In genomic region chr7:100432053-100432452, GRCh38 we compare ENCODE assay signal across 2 cellular contexts.
TF ChIP-seq lines count a peak whose summit lies in the region.

No MANE protein-coding gene starts in this region.

TF ChIP-seq in A549, 52 proteins besides CTCF, POLR2A, EP300 and RAD21 (continued from another document):
- TF ChIP-seq, protein P1, sequence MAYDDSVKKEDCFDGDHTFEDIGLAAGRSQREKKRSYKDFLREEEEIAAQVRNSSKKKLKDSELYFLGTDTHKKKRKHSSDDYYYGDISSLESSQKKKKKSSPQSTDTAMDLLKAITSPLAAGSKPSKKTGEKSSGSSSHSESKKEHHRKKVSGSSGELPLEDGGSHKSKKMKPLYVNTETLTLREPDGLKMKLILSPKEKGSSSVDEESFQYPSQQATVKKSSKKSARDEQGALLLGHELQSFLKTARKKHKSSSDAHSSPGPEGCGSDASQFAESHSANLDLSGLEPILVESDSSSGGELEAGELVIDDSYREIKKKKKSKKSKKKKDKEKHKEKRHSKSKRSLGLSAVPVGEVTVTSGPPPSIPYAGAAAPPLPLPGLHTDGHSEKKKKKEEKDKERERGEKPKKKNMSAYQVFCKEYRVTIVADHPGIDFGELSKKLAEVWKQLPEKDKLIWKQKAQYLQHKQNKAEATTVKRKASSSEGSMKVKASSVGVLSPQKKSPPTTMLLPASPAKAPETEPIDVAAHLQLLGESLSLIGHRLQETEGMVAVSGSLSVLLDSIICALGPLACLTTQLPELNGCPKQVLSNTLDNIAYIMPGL (CRISPR knock-in tag; IDR thresholded peaks at IDR 0.05; ENCODE audit: borderline replicate concordance) = no peak
- no peak for TF ChIP-seq REST (IDR thresholded peaks at IDR 0.05)
- TF ChIP-seq KDM5A (IDR thresholded peaks at IDR 0.05) = no peak
- no peak for TF ChIP-seq TFCP2L1 (CRISPR knock-in tag; IDR thresholded peaks at IDR 0.05)
- no peak for TF ChIP-seq HOXA7 (CRISPR knock-in tag; IDR thresholded peaks at IDR 0.05)
- no peak for TF ChIP-seq KDM1A (IDR thresholded peaks at IDR 0.05; ENCODE audit: low read depth)
- TF ChIP-seq, protein P2, sequence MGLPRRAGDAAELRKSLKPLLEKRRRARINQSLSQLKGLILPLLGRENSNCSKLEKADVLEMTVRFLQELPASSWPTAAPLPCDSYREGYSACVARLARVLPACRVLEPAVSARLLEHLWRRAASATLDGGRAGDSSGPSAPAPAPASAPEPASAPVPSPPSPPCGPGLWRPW (IDR thresholded peaks at IDR 0.05) = no peak
- TF ChIP-seq TP53 (CRISPR knock-in tag; IDR thresholded peaks at IDR 0.05) = no peak
- no peak for TF ChIP-seq HOXB5 (CRISPR knock-in tag; IDR thresholded peaks at IDR 0.05)
- no peak for TF ChIP-seq EHMT2 (IDR thresholded peaks at IDR 0.05; ENCODE audit: low read depth)
- no peak for TF ChIP-seq RCOR1 (IDR thresholded peaks at IDR 0.05; ENCODE audit: low read depth, low read length)
- TF ChIP-seq MYC (IDR thresholded peaks at IDR 0.05; ENCODE audit: borderline replicate concordance, low read length) = no peak
- no peak for TF ChIP-seq HDAC2 (IDR thresholded peaks at IDR 0.05)
- TF ChIP-seq, protein P3, sequence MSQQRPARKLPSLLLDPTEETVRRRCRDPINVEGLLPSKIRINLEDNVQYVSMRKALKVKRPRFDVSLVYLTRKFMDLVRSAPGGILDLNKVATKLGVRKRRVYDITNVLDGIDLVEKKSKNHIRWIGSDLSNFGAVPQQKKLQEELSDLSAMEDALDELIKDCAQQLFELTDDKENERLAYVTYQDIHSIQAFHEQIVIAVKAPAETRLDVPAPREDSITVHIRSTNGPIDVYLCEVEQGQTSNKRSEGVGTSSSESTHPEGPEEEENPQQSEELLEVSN (IDR thresholded peaks at IDR 0.05; ENCODE audit: borderline replicate concordance, low read depth) = no peak

TF ChIP-seq in HEK293, 187 proteins besides CTCF, POLR2A, EP300 and RAD21 (continued from another document):
- TF ChIP-seq ZNF280C (tag by site-specific recombination; IDR thresholded peaks at IDR 0.05) (no peak), ZNF394 (tag by site-specific recombination; IDR thresholded peaks at IDR 0.05; ENCODE audit: borderline replicate concordance) (no peak), HIC1 (tag by site-specific recombination; IDR thresholded peaks at IDR 0.05) (no peak), ZBTB17 (tag by site-specific recombination; IDR thresholded peaks at IDR 0.05) (peak; percentile 27; the same call in 1 of the 2 replicates), ZNF302 (tag by site-specific recombination; IDR thresholded peaks at IDR 0.05; ENCODE audit: low read depth) (no peak), ZIC2 (tag by site-specific recombination; IDR thresholded peaks at IDR 0.05) (0 out of 2 replicates have a peak, but pooled peaks have one; percentile 15), PRDM4 (tag by site-specific recombination; IDR thresholded peaks at IDR 0.05) (no peak)
